2 cellular contexts compared by ENCODE assay signal in the genomic region with DNA sequence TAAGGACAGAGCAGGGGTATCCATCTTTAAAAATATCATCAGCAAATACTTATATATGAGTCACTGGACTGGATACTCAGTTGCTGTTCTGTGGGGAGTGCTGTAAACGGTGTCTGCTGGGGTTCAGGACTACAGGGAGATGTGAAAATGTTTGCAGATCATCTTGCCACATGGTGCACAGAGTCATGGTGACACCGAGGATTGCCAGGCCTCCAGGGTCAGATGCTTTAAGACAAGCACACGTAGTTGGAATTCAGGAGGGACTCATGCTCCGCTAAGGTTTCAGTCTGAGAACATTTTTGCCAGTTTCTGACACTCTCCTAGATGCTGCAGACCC.
TF ChIP-seq lines count a peak whose summit lies in the region.

No MANE protein-coding gene starts in this region.

TF ChIP-seq in SK-N-SH treated with all-trans-retinoic acid at 6 μM for 48 hours, 23 proteins besides CTCF, POLR2A, EP300 and RAD21 (continued from another document):
- TF ChIP-seq, protein P1, sequence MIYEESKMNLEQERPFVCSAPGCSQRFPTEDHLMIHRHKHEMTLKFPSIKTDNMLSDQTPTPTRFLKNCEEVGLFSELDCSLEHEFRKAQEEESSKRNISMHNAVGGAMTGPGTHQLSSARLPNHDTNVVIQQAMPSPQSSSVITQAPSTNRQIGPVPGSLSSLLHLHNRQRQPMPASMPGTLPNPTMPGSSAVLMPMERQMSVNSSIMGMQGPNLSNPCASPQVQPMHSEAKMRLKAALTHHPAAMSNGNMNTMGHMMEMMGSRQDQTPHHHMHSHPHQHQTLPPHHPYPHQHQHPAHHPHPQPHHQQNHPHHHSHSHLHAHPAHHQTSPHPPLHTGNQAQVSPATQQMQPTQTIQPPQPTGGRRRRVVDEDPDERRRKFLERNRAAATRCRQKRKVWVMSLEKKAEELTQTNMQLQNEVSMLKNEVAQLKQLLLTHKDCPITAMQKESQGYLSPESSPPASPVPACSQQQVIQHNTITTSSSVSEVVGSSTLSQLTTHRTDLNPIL (CRISPR knock-in tag; IDR thresholded peaks at IDR 0.05; ENCODE audit: low read depth) = no peak
- TF ChIP-seq ESRRG (CRISPR knock-in tag; IDR thresholded peaks at IDR 0.05) = no peak
- no peak for TF ChIP-seq RARB (CRISPR knock-in tag; IDR thresholded peaks at IDR 0.05)
- TF ChIP-seq CSDC2 (CRISPR knock-in tag; IDR thresholded peaks at IDR 0.05) = no peak
- TF ChIP-seq GLIS3 (CRISPR knock-in tag; IDR thresholded peaks at IDR 0.05) = no peak
- no peak for TF ChIP-seq ZFP3 (CRISPR knock-in tag; IDR thresholded peaks at IDR 0.05)
- no peak for TF ChIP-seq TOX (CRISPR knock-in tag; IDR thresholded peaks at IDR 0.05; ENCODE audit: borderline replicate concordance)
- no peak for TF ChIP-seq OSR1 (CRISPR knock-in tag; IDR thresholded peaks at IDR 0.05)
- no peak for TF ChIP-seq ISL1 (CRISPR knock-in tag; IDR thresholded peaks at IDR 0.05)

TF ChIP-seq in HepG2, 621 proteins besides CTCF, POLR2A, EP300 and RAD21:
- TF ChIP-seq, protein P2, sequence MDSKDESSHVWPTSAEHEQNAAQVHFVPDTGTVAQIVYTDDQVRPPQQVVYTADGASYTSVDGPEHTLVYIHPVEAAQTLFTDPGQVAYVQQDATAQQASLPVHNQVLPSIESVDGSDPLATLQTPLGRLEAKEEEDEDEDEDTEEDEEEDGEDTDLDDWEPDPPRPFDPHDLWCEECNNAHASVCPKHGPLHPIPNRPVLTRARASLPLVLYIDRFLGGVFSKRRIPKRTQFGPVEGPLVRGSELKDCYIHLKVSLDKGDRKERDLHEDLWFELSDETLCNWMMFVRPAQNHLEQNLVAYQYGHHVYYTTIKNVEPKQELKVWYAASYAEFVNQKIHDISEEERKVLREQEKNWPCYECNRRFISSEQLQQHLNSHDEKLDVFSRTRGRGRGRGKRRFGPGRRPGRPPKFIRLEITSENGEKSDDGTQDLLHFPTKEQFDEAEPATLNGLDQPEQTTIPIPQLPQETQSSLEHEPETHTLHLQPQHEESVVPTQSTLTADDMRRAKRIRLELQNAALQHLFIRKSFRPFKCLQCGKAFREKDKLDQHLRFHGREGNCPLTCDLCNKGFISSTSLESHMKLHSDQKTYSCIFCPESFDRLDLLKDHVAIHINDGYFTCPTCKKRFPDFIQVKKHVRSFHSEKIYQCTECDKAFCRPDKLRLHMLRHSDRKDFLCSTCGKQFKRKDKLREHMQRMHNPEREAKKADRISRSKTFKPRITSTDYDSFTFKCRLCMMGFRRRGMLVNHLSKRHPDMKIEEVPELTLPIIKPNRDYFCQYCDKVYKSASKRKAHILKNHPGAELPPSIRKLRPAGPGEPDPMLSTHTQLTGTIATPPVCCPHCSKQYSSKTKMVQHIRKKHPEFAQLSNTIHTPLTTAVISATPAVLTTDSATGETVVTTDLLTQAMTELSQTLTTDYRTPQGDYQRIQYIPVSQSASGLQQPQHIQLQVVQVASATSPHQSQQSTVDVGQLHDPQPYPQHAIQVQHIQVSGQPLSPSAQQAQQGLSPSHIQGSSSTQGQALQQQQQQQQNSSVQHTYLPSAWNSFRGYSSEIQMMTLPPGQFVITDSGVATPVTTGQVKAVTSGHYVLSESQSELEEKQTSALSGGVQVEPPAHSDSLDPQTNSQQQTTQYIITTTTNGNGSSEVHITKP (CRISPR knock-in tag; IDR thresholded peaks at IDR 0.05; ENCODE audit: low read depth) = no peak
- no peak for TF ChIP-seq RCOR2 (CRISPR knock-in tag; IDR thresholded peaks at IDR 0.05)
- TF ChIP-seq KLF13 (CRISPR knock-in tag; IDR thresholded peaks at IDR 0.05) = no peak
- TF ChIP-seq NFRKB (IDR thresholded peaks at IDR 0.05) = no peak
- TF ChIP-seq ZNF850 (CRISPR knock-in tag; conservative IDR thresholded peaks at IDR 0.05) = no peak
- no peak for TF ChIP-seq GATAD1 (CRISPR knock-in tag; IDR thresholded peaks at IDR 0.05)
- TF ChIP-seq, protein P3, sequence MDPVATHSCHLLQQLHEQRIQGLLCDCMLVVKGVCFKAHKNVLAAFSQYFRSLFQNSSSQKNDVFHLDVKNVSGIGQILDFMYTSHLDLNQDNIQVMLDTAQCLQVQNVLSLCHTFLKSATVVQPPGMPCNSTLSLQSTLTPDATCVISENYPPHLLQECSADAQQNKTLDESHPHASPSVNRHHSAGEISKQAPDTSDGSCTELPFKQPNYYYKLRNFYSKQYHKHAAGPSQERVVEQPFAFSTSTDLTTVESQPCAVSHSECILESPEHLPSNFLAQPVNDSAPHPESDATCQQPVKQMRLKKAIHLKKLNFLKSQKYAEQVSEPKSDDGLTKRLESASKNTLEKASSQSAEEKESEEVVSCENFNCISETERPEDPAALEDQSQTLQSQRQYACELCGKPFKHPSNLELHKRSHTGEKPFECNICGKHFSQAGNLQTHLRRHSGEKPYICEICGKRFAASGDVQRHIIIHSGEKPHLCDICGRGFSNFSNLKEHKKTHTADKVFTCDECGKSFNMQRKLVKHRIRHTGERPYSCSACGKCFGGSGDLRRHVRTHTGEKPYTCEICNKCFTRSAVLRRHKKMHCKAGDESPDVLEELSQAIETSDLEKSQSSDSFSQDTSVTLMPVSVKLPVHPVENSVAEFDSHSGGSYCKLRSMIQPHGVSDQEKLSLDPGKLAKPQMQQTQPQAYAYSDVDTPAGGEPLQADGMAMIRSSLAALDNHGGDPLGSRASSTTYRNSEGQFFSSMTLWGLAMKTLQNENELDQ (CRISPR knock-in tag; IDR thresholded peaks at IDR 0.05; ENCODE audit: borderline replicate concordance) = no peak
- TF ChIP-seq ZNF766 (CRISPR knock-in tag; IDR thresholded peaks at IDR 0.05; ENCODE audit: borderline replicate concordance) = no peak
- TF ChIP-seq, protein P4, sequence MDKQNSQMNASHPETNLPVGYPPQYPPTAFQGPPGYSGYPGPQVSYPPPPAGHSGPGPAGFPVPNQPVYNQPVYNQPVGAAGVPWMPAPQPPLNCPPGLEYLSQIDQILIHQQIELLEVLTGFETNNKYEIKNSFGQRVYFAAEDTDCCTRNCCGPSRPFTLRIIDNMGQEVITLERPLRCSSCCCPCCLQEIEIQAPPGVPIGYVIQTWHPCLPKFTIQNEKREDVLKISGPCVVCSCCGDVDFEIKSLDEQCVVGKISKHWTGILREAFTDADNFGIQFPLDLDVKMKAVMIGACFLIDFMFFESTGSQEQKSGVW (CRISPR knock-in tag; IDR thresholded peaks at IDR 0.05; ENCODE audit: borderline replicate concordance) = no peak
- no peak for TF ChIP-seq TOE1 (CRISPR knock-in tag; IDR thresholded peaks at IDR 0.05)
- TF ChIP-seq, protein P5, sequence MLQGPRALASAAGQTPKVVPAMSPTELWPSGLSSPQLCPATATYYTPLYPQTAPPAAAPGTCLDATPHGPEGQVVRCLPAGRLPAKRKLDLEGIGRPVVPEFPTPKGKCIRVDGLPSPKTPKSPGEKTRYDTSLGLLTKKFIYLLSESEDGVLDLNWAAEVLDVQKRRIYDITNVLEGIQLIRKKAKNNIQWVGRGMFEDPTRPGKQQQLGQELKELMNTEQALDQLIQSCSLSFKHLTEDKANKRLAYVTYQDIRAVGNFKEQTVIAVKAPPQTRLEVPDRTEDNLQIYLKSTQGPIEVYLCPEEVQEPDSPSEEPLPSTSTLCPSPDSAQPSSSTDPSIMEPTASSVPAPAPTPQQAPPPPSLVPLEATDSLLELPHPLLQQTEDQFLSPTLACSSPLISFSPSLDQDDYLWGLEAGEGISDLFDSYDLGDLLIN (CRISPR knock-in tag; IDR thresholded peaks at IDR 0.05; ENCODE audit: borderline replicate concordance) = no peak
- TF ChIP-seq ETV5 (CRISPR knock-in tag; IDR thresholded peaks at IDR 0.05; ENCODE audit: borderline replicate concordance) = no peak
- TF ChIP-seq, protein P6, sequence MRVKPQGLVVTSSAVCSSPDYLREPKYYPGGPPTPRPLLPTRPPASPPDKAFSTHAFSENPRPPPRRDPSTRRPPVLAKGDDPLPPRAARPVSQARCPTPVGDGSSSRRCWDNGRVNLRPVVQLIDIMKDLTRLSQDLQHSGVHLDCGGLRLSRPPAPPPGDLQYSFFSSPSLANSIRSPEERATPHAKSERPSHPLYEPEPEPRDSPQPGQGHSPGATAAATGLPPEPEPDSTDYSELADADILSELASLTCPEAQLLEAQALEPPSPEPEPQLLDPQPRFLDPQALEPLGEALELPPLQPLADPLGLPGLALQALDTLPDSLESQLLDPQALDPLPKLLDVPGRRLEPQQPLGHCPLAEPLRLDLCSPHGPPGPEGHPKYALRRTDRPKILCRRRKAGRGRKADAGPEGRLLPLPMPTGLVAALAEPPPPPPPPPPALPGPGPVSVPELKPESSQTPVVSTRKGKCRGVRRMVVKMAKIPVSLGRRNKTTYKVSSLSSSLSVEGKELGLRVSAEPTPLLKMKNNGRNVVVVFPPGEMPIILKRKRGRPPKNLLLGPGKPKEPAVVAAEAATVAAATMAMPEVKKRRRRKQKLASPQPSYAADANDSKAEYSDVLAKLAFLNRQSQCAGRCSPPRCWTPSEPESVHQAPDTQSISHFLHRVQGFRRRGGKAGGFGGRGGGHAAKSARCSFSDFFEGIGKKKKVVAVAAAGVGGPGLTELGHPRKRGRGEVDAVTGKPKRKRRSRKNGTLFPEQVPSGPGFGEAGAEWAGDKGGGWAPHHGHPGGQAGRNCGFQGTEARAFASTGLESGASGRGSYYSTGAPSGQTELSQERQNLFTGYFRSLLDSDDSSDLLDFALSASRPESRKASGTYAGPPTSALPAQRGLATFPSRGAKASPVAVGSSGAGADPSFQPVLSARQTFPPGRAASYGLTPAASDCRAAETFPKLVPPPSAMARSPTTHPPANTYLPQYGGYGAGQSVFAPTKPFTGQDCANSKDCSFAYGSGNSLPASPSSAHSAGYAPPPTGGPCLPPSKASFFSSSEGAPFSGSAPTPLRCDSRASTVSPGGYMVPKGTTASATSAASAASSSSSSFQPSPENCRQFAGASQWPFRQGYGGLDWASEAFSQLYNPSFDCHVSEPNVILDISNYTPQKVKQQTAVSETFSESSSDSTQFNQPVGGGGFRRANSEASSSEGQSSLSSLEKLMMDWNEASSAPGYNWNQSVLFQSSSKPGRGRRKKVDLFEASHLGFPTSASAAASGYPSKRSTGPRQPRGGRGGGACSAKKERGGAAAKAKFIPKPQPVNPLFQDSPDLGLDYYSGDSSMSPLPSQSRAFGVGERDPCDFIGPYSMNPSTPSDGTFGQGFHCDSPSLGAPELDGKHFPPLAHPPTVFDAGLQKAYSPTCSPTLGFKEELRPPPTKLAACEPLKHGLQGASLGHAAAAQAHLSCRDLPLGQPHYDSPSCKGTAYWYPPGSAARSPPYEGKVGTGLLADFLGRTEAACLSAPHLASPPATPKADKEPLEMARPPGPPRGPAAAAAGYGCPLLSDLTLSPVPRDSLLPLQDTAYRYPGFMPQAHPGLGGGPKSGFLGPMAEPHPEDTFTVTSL (CRISPR knock-in tag; IDR thresholded peaks at IDR 0.05; ENCODE audit: borderline replicate concordance) = no peak
- TF ChIP-seq GATAD2A (CRISPR knock-in tag; IDR thresholded peaks at IDR 0.05) = no peak
